27 cellular contexts compared by ENCODE assay signal in the genomic region with DNA sequence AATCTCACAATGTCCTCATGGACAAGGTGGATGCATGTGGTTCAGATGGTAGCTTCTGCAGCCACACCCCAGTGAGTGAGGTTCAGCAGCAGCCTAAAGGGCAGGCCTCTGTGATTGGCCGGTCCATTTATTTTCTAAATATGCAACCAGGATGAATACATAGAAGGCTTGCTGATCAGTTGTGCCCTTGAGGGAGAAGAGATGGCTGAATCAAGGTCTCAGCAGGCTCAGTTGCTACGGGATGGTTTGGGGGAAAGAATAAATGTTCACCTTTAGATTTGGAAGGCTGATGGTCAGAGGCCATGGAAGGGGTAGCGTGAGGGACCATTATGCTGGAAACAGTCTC. TPM values are rescaled to one million over a fixed set of nuclear protein-coding genes. Genes with fewer than 3 reads are reported as not detected.
"Had no signal": no experiment of that assay in that cellular context is flagged by ENCODE, and none has a peak within 500 bp of the region (broad histone marks: within the 10 kb centered on the region; RNA-seq: fewer than 3 reads in every experiment).

No MANE protein-coding gene starts in this region.

- H3K9me3 ChIP-seq: MG63, SK-N-SH had no signal

- H3K4me3 Mint-ChIP-seq: IgD-negative memory B cell had no signal

- FAIRE-seq: HTR-8/SVneo had no signal

- H3K4me1 Mint-ChIP-seq: IgD-negative memory B cell had no signal

- H3K4me2 ChIP-seq: SK-N-SH had no signal

- DNase-seq: Karpas-422, KBM-7, NCI-H1092, NCI-H1105 treated with DMSO at 0.1 percent for 48 hours, NCI-H1417 treated with DMSO at 0.1 percent for 48 hours, NCI-H146, NCI-H1694 treated with DMSO at 0.1 percent for 48 hours, NCI-H1930, NCI-H2081, NCI-H2107, NCI-H226, NCI-H446, NCI-H510A, NCI-H524 treated with DMSO at 0.1 percent for 48 hours, NCI-H69, NCI-H774, PC-3, SHP77, SK-N-SH, SW 1271 had no signal

- H3K36me3 ChIP-seq: MG63 had no signal

- H3K36me3 Mint-ChIP-seq: IgD-negative memory B cell had no signal

- ATAC-seq: Panc1, PC-3 had no signal

- H3K27me3 ChIP-seq: MG63 had no signal

- H3K9ac ChIP-seq: SK-N-SH had no signal

- H3K27me3 Mint-ChIP-seq: IgD-negative memory B cell had no signal

- H3K27ac ChIP-seq: HL-60, RWPE1 had no signal

- H3K4me3 ChIP-seq: MG63 had no signal

RNA-seq across cellular contexts. Expression of a gene that starts 53.7 kb away (rescaled TPM):
- total RNA-seq: PC-3, SK-MEL-5 had no signal
- polyA plus RNA-seq: IgD-negative memory B cell, SK-N-SH had no signal
